17 cellular contexts compared by ENCODE assay signal in genomic region chr1:232562855-232563510, GRCh38.
DNase-seq lines count a peak whose midpoint lies in the region; ATAC-seq and TF ChIP-seq lines count a peak whose summit lies in the region.
"Had no signal": no experiment of that assay in that cellular context is flagged by ENCODE, and none has a peak within 500 bp of the region (broad histone marks: within the 10 kb centered on the region; RNA-seq: fewer than 3 reads in every experiment).

No MANE protein-coding gene starts in this region.

- peaks cover 50% of the 10 kb centered on the region for H3K4me1 Mint-ChIP-seq in progenitor cell of endocrine pancreas (ENCODE audit: low read depth)

- peak overlapping the region; percentile 45 for H3K27ac Mint-ChIP-seq in progenitor cell of endocrine pancreas

- TF ChIP-seq CTCF in fibroblast of the aortic adventitia (IDR thresholded peaks at IDR 0.05; ENCODE audit: insufficient read depth, low read length) (no peak), progenitor cell of endocrine pancreas (IDR thresholded peaks at IDR 0.05; ENCODE audit: unreplicated experiment) (no peak)

- no peak overlapping the region for H3K4me3 Mint-ChIP-seq in progenitor cell of endocrine pancreas (ENCODE audit: low read depth)

- no peaks in the 10 kb centered on the region for H3K27me3 Mint-ChIP-seq in progenitor cell of endocrine pancreas

- no peaks in the 10 kb centered on the region for H3K9me3 Mint-ChIP-seq in progenitor cell of endocrine pancreas (ENCODE audit: low read depth)

- ATAC-seq in HG03457 (IDR thresholded peaks at IDR 0.05; ENCODE audit: unreplicated experiment) (no peak), HG02623 (IDR thresholded peaks at IDR 0.05; ENCODE audit: unreplicated experiment) (no peak)
- ATAC-seq: A549, Panc1 had no signal

- DNase-seq in NCI-H2171 treated with DMSO at 0.1 percent for 48 hours (lab: John Stamatoyannopoulos, UW) (peak; percentile 57), NCI-H2171 (lab: John Stamatoyannopoulos, UW) (no peak), NCI-H69 (lab: John Stamatoyannopoulos, UW) (peak; percentile 40), fibroblast of the aortic adventitia (ENCODE audit: low read depth) (peak; percentile 8), progenitor cell of endocrine pancreas (ENCODE audit: low spot score, unreplicated experiment) (no peak)
- DNase-seq: C1 segment of cervical spinal cord, DMS 273 treated with DMSO at 0.1 percent for 48 hours, IMR-90, Karpas-422, NCI-H1105, NCI-H1694, NCI-H510A, SHP77 had no signal

- no peak overlapping the region for H3K4me3 ChIP-seq in fibroblast of the aortic adventitia (ENCODE audit: low read depth, low read length)
- H3K4me3 ChIP-seq: A549 had no signal

- peaks cover 2% of the 10 kb centered on the region for H3K36me3 Mint-ChIP-seq in progenitor cell of endocrine pancreas (ENCODE audit: insufficient read depth)

Comparison
In these comparisons a context has a peak if more than half of its experiments do, and no peak if none do; other contexts are left out.
1. DNase-seq: peak in NCI-H2171 treated with DMSO at 0.1 percent for 48 hours (single experiment), NCI-H69 (single experiment) and fibroblast of the aortic adventitia (single experiment); none in NCI-H2171 (single experiment) and progenitor cell of endocrine pancreas (single experiment).